In the genomic region with DNA sequence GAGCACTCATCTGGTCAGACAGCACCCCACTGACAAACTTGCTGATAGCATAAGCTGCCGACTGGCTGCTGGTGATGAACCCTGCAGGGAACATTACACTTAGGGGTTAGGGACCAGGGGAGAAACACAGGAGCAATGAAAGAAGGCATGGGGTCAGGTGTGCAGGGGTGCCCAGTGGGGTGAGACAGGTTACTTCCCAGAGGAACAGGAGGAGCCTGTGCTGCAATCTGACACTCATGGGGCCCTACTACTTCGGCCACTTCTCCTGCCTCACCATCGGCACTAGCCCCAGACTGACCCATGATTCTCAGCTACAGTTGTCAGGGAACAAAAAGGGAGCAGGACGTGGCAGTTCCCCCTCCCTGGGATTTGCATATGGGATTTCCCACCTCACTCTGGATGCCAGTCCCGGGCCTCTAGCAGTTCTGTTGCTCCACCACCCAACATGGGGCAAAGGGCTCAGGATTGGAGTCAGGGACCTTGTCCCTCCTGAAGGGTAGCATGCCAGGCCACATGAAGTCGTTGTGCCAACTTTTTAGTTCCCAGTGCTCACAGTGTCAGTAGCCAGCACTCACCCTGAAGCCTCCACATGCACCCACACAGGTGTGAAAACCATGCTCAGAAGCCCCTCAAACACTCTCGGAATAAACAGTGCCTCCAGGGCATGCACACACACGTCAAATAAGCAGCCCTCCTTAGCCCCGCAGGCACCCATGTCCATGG, we compare ENCODE assay signal across 9 cellular contexts. TPM values are rescaled to one million over a fixed set of nuclear protein-coding genes. Genes with fewer than 3 reads are reported as not detected.
DNase-seq lines count a peak whose midpoint lies in the region; ATAC-seq, FAIRE-seq and TF ChIP-seq lines count a peak whose summit lies in the region.
"Had no signal": no experiment of that assay in that cellular context is flagged by ENCODE, and none has a peak within 500 bp of the region (broad histone marks: within the 10 kb centered on the region; RNA-seq: fewer than 3 reads in every experiment).

No MANE protein-coding gene starts in this region.

- WGBS in endodermal cell (ENCODE audit: insufficient coverage in 1 of 2, insufficient read length in 1 of 2), 2 experiments: 76 to 84% methylated on average over 8 to 9 of the region's 9 CpGs

- peak overlapping the region; percentile 98; the same call in 1 of the 2 replicates for H3K4me2 ChIP-seq in PC-9

- H3K4me3 Mint-ChIP-seq in endodermal cell: peak overlapping the region; percentile 70
- peak overlapping the region; percentile 79 for H3K4me3 Mint-ChIP-seq in osteocyte (ENCODE audit: unreplicated experiment)

- peaks cover 16% of the 10 kb centered on the region for H3K79me2 ChIP-seq in PC-9 (ENCODE audit: low read depth)

- H3K9me3 Mint-ChIP-seq in endodermal cell (no peaks in the 10 kb centered on the region), osteocyte (ENCODE audit: unreplicated experiment) (no peaks in the 10 kb centered on the region)

- H3K27me3 ChIP-seq in PC-9 (ENCODE audit: insufficient read depth, low read depth) (no peaks in the 10 kb centered on the region), endodermal cell (ENCODE audit: control insufficient read depth, insufficient read depth, low read length, poor library complexity, severe bottlenecking) (no peaks in the 10 kb centered on the region)

- H3K9ac ChIP-seq in endodermal cell (ENCODE audit: extremely low read depth, low read length, poor library complexity, severe bottlenecking): no peak overlapping the region

- H3K27me3 Mint-ChIP-seq in endodermal cell (ENCODE audit: insufficient read depth) (no peaks in the 10 kb centered on the region), osteocyte (ENCODE audit: unreplicated experiment) (no peaks in the 10 kb centered on the region)

- H3K9me3 ChIP-seq in PC-9 (ENCODE audit: insufficient read depth, low read depth) (no peaks in the 10 kb centered on the region), endodermal cell (ENCODE audit: control insufficient read depth, low read length) (no peaks in the 10 kb centered on the region)

- H3K4me1 Mint-ChIP-seq in endodermal cell (peaks cover 56% of the 10 kb centered on the region), osteocyte (ENCODE audit: unreplicated experiment) (peaks cover 18% of the 10 kb centered on the region)

- POLR2A ChIA-PET in PC-9 (lab: Charles Lee; ENCODE audit: unreplicated experiment): no interaction called here

- H3K4me3 ChIP-seq in PC-9 (no peak overlapping the region), endodermal cell (ENCODE audit: low read length) (peak overlapping the region; percentile 93), coronary artery (no peak overlapping the region)

- peaks cover 23% of the 10 kb centered on the region for H3F3A ChIP-seq in PC-9 (ENCODE audit: insufficient read depth, low read depth)

- BruUV-seq in PC-9 (replicated peaks; lab: Mats Ljungman, UMichigan): no TSS peak

- TF ChIP-seq CTCF in D721Med (IDR thresholded peaks at IDR 0.05; ENCODE audit: insufficient read depth, missing control alignments) (no peak), PC-9 (conservative IDR thresholded peaks at IDR 0.05) (no peak), endodermal cell (conservative IDR thresholded peaks at IDR 0.05) (no peak), osteocyte (IDR thresholded peaks at IDR 0.05) (no peak), coronary artery (IDR thresholded peaks at IDR 0.05) (no peak)

- no peak for FAIRE-seq in D721Med (lab: Jason Lieb, UNC)

- peaks cover 18% of the 10 kb centered on the region; the same call in 1 of the 2 replicates for H3K4me1 ChIP-seq in PC-9 (replicated peaks; ENCODE audit: insufficient read depth)
- peaks cover 27% of the 10 kb centered on the region for H3K4me1 ChIP-seq in endodermal cell (ENCODE audit: control insufficient read depth, insufficient read depth, low read length)

- CTCF ChIA-PET in PC-9 (lab: Charles Lee): interaction anchor here (0.5 kb wide), 1 partner anchor 174 kb away, joined by 6 read pairs; no protein-coding TSS in a partner anchor

- no peak for ATAC-seq in GM21825 (IDR thresholded peaks at IDR 0.05; ENCODE audit: unreplicated experiment)

- H3K36me3 Mint-ChIP-seq in endodermal cell (ENCODE audit: low read depth) (peaks cover 45% of the 10 kb centered on the region), osteocyte (ENCODE audit: unreplicated experiment) (peaks cover 7% of the 10 kb centered on the region)

- 0 out of 2 replicates have a peak, but pooled peaks cover 16% of the 10 kb centered on the region for H3K36me3 ChIP-seq in PC-9 (ENCODE audit: low read depth)
- peaks cover 39% of the 10 kb centered on the region for H3K36me3 ChIP-seq in endodermal cell (ENCODE audit: control insufficient read depth, insufficient read depth, low read length)

- no peaks in the 10 kb centered on the region for H3K9me2 ChIP-seq in PC-9 (ENCODE audit: insufficient read depth)

- DNase-seq in D721Med (ENCODE audit: insufficient read length, low spot score): peak; percentile 7
- peak in 1 of 2 experiments; percentile 23 for DNase-seq in PC-9
- peak; percentile 66 for DNase-seq in endodermal cell
- DNase-seq in osteocyte (ENCODE audit: extremely low spot score, unreplicated experiment): no peak
- DNase-seq in NCI-H128 (lab: John Stamatoyannopoulos, UW; ENCODE audit: unreplicated experiment): no peak
- DNase-seq in NCI-H1105 (lab: John Stamatoyannopoulos, UW): no peak
- no peak for DNase-seq in coronary artery (ENCODE audit: low spot score)
- DNase-seq: activated CD4-positive, alpha-beta T cell treated with anti-CD3 and anti-CD28 coated beads, Interleukin-2, amount 50 U/mL, for 1 hour had no signal

- intact Hi-C loops in PC-9 (cut with micrococcal nuclease; ENCODE audit: unreplicated experiment): no loop called here

- no peak overlapping the region for H2AFZ ChIP-seq in PC-9

- peak overlapping the region; percentile 87 for H3K27ac Mint-ChIP-seq in endodermal cell
- no peak overlapping the region for H3K27ac Mint-ChIP-seq in osteocyte (ENCODE audit: unreplicated experiment)

- H4K20me1 ChIP-seq in PC-9 (ENCODE audit: insufficient read depth): peaks cover 3% of the 10 kb centered on the region; the same call in 1 of the 2 replicates

- H3K27ac ChIP-seq in PC-9 (no peak overlapping the region), endodermal cell (ENCODE audit: low read depth, low read length) (no peak overlapping the region), coronary artery (peak overlapping the region in 1 of 2 donors; percentile 85)

RNA-seq across cellular contexts. Expression of a gene that starts 2.2 kb away (rescaled TPM):
- total RNA-seq in PC-9 (2021) (23.2 and 24.3 TPM in 2 replicates), endodermal cell (10 to 100 TPM; 63.6 to 75.3 TPM), osteocyte (15.6 and 16.3 TPM in 2 replicates)
- 53.1 TPM for polyA plus RNA-seq in endodermal cell (2013, experiment 1 of 2)
- 48.1 TPM for polyA plus RNA-seq in endodermal cell (2013, experiment 2 of 2)

RNA-seq across cellular contexts. Expression of a gene that starts 9.9 kb away (rescaled TPM):
- 49.2 and 51.4 TPM in 2 replicates for total RNA-seq in PC-9 (2021)
- total RNA-seq in endodermal cell: 10 to 100 TPM; 60.0 to 66.8 TPM
- 78.9 TPM for polyA plus RNA-seq in endodermal cell (2013, experiment 1 of 2)
- 77.1 TPM for polyA plus RNA-seq in endodermal cell (2013, experiment 2 of 2)
- total RNA-seq in osteocyte: 71.4 and 75.3 TPM in 2 replicates

RNA-seq across cellular contexts. Expression of a gene that starts 10.4 kb away (rescaled TPM):
- total RNA-seq in PC-9 (2021): 954 and 984 TPM in 2 replicates
- 1,000 to 10,000 TPM; 1,289 to 1,299 TPM for total RNA-seq in endodermal cell
- 1,099 TPM for polyA plus RNA-seq in endodermal cell (2013, experiment 1 of 2)
- 1,071 TPM for polyA plus RNA-seq in endodermal cell (2013, experiment 2 of 2)
- total RNA-seq in osteocyte: 933 and 949 TPM in 2 replicates

RNA-seq across cellular contexts. Expression of a gene that starts 28.5 kb away (rescaled TPM):
- total RNA-seq in PC-9 (2021) (92.0 and 117 TPM in 2 replicates), endodermal cell (100 to 1,000 TPM; 277 to 315 TPM), osteocyte (168 TPM in 2 replicates)
- polyA plus RNA-seq in endodermal cell (2013, experiment 1 of 2): 144 TPM
- polyA plus RNA-seq in endodermal cell (2013, experiment 2 of 2): 161 TPM

RNA-seq across cellular contexts. Expression of a gene that starts 30.6 kb away (rescaled TPM):
- total RNA-seq in PC-9 (2021): 61.7 and 73.9 TPM in 2 replicates
- 10 to 100 TPM; 38.7 to 43.3 TPM for total RNA-seq in endodermal cell
- polyA plus RNA-seq in endodermal cell (2013, experiment 1 of 2): 17.1 TPM
- polyA plus RNA-seq in endodermal cell (2013, experiment 2 of 2): 18.8 TPM
- 31.6 and 32.7 TPM in 2 replicates for total RNA-seq in osteocyte

Comparison
In these comparisons a context has a peak if more than half of its experiments do, and no peak if none do; other contexts are left out.
1. DNase-seq: peak in D721Med (single experiment) and endodermal cell (single experiment); none in osteocyte (single experiment), NCI-H128 (single experiment), NCI-H1105 (single experiment) and coronary artery (single experiment).